Comparison of ENCODE assay signal across 1 cellular context in the genomic region with DNA sequence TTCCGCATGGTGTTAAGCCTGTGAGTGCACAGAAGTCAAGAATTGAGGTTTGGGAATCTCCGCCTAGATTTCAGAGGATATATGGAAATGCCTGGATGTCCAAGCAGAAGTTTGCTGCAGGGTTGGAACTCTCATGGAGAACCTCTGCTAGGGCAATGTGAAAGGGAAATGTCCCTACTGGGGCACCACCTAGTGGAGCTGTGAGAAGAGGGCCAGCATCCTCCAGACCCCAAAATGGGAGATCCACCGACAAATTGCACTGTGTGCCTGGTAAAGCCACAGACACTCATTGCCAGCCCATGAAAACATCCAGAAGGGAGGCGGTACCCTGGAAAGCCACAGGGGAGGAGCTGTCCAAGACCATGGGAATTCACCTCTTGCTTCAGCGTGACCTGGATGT.
TF ChIP-seq lines count a peak whose summit lies in the region.

No MANE protein-coding gene starts in this region.

TF ChIP-seq in GM23338, 12 proteins besides CTCF, POLR2A, EP300 and RAD21:
- TF ChIP-seq ZNF331 (CRISPR knock-in tag; IDR thresholded peaks at IDR 0.05; ENCODE audit: low read depth) (no peak), NANOG (IDR thresholded peaks at IDR 0.05; ENCODE audit: borderline replicate concordance) (no peak), REST (IDR thresholded peaks at IDR 0.05; ENCODE audit: unreplicated experiment) (no peak), EZH2phosphoT487 (IDR thresholded peaks at IDR 0.05; ENCODE audit: unreplicated experiment) (no peak), STAT1 (IDR thresholded peaks at IDR 0.05; ENCODE audit: unreplicated experiment) (no peak), CREB1 (CRISPR knock-in tag; IDR thresholded peaks at IDR 0.05; ENCODE audit: low read depth) (no peak), EZH2 (IDR thresholded peaks at IDR 0.05; ENCODE audit: low read depth, unreplicated experiment) (no peak)
- TF ChIP-seq, protein P1, sequence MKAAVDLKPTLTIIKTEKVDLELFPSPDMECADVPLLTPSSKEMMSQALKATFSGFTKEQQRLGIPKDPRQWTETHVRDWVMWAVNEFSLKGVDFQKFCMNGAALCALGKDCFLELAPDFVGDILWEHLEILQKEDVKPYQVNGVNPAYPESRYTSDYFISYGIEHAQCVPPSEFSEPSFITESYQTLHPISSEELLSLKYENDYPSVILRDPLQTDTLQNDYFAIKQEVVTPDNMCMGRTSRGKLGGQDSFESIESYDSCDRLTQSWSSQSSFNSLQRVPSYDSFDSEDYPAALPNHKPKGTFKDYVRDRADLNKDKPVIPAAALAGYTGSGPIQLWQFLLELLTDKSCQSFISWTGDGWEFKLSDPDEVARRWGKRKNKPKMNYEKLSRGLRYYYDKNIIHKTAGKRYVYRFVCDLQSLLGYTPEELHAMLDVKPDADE (IDR thresholded peaks at IDR 0.05): no peak
- TF ChIP-seq, protein P2, sequence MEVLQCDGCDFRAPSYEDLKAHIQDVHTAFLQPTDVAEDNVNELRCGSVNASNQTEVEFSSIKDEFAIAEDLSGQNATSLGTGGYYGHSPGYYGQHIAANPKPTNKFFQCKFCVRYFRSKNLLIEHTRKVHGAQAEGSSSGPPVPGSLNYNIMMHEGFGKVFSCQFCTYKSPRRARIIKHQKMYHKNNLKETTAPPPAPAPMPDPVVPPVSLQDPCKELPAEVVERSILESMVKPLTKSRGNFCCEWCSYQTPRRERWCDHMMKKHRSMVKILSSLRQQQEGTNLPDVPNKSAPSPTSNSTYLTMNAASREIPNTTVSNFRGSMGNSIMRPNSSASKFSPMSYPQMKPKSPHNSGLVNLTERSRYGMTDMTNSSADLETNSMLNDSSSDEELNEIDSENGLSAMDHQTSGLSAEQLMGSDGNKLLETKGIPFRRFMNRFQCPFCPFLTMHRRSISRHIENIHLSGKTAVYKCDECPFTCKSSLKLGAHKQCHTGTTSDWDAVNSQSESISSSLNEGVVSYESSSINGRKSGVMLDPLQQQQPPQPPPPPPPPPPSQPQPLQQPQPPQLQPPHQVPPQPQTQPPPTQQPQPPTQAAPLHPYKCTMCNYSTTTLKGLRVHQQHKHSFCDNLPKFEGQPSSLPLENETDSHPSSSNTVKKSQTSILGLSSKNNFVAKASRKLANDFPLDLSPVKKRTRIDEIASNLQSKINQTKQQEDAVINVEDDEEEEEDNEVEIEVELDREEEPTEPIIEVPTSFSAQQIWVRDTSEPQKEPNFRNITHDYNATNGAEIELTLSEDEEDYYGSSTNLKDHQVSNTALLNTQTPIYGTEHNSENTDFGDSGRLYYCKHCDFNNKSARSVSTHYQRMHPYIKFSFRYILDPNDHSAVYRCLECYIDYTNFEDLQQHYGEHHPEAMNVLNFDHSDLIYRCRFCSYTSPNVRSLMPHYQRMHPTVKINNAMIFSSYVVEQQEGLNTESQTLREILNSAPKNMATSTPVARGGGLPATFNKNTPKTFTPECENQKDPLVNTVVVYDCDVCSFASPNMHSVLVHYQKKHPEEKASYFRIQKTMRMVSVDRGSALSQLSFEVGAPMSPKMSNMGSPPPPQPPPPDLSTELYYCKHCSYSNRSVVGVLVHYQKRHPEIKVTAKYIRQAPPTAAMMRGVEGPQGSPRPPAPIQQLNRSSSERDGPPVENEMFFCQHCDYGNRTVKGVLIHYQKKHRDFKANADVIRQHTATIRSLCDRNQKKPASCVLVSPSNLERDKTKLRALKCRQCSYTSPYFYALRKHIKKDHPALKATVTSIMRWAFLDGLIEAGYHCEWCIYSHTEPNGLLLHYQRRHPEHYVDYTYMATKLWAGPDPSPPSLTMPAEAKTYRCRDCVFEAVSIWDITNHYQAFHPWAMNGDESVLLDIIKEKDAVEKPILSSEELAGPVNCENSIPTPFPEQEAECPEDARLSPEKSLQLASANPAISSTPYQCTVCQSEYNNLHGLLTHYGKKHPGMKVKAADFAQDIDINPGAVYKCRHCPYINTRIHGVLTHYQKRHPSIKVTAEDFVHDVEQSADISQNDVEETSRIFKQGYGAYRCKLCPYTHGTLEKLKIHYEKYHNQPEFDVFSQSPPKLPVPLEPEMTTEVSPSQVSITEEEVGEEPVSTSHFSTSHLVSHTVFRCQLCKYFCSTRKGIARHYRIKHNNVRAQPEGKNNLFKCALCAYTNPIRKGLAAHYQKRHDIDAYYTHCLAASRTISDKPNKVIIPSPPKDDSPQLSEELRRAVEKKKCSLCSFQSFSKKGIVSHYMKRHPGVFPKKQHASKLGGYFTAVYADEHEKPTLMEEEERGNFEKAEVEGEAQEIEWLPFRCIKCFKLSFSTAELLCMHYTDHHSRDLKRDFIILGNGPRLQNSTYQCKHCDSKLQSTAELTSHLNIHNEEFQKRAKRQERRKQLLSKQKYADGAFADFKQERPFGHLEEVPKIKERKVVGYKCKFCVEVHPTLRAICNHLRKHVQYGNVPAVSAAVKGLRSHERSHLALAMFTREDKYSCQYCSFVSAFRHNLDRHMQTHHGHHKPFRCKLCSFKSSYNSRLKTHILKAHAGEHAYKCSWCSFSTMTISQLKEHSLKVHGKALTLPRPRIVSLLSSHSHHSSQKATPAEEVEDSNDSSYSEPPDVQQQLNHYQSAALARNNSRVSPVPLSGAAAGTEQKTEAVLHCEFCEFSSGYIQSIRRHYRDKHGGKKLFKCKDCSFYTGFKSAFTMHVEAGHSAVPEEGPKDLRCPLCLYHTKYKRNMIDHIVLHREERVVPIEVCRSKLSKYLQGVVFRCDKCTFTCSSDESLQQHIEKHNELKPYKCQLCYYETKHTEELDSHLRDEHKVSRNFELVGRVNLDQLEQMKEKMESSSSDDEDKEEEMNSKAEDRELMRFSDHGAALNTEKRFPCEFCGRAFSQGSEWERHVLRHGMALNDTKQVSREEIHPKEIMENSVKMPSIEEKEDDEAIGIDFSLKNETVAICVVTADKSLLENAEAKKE (CRISPR knock-in tag; IDR thresholded peaks at IDR 0.05): no peak
